In the genomic region with DNA sequence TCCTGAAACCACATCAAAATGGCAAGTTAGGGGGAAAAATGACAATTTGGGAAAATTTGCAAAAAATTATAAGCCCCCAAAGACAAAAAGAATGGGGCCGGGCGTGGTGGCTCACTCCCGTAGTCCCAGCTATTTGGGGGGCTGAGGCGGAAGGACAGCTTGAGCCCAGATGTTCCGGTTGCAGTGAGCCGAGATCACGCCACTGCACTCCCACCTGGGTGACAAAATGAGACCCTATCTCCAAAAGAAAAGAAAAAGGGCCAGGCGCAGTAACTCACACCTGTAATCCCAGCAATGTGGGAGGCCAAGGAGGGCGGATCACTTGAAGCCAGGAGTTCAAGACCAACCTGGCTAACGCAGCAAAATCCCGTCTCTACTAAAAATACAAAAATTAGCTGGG, we compare ENCODE assay signal across 15 cellular contexts. TPM values are rescaled to one million over a fixed set of nuclear protein-coding genes. Genes with fewer than 3 reads are reported as not detected.
A peak's percentile ranks its signal among the peaks of the same experiment; 100 is the strongest.
DNase-seq lines count a peak whose midpoint lies in the region; ATAC-seq and TF ChIP-seq lines count a peak whose summit lies in the region.
"Had no signal": no experiment of that assay in that cellular context is flagged by ENCODE, and none has a peak within 500 bp of the region (broad histone marks: within the 10 kb centered on the region; RNA-seq: fewer than 3 reads in every experiment).

No MANE protein-coding gene starts in this region.

- TF ChIP-seq CTCF in Caco-2 (IDR thresholded peaks at IDR 0.05; ENCODE audit: insufficient read depth in 1 of 2, low read depth in 1 of 2, low read length in 1 of 2, severe bottlenecking in 1 of 2, unreplicated experiment in 1 of 2), result no peak
- no peak for TF ChIP-seq CTCF in WTC11 (IDR thresholded peaks at IDR 0.05)
- TF ChIP-seq CTCF in nephron progenitor cell (IDR thresholded peaks at IDR 0.05), result no peak

- H3K36me3 Mint-ChIP-seq in Caco-2 (ENCODE audit: insufficient read depth, unreplicated experiment) (peaks cover 8% of the 10 kb centered on the region), WTC11 (peaks cover 13% of the 10 kb centered on the region), nephron progenitor cell (ENCODE audit: low read depth) (no peaks in the 10 kb centered on the region), T-helper 17 cell (ENCODE audit: low read depth) (no peaks in the 10 kb centered on the region)
- H3K36me3 Mint-ChIP-seq: IgD-negative memory B cell had no signal

- no peak overlapping the region for H3K23ac ChIP-seq in mesenchymal stem cell (ENCODE audit: low read length in 2 of 2)

- no peak overlapping the region for H3K4me2 ChIP-seq in mesenchymal stem cell (ENCODE audit: low read length, poor library complexity, severe bottlenecking)

- no peak overlapping the region for H3K27ac ChIP-seq in mesenchymal stem cell (ENCODE audit: low read length, poor library complexity, severe bottlenecking)

- H4K91ac ChIP-seq in mesenchymal stem cell (ENCODE audit: low read length), result no peak overlapping the region

- 0 out of 2 replicates have a peak, but pooled peaks cover 8% of the 10 kb centered on the region for H3K9me3 ChIP-seq in Caco-2
- no peaks in the 10 kb centered on the region for H3K9me3 ChIP-seq in mesenchymal stem cell (ENCODE audit: control insufficient read depth, low read length)
- H3K9me3 ChIP-seq in T-helper 17 cell (ENCODE audit: control insufficient read depth, low read length, poor library complexity, severe bottlenecking), result no peaks in the 10 kb centered on the region

- H3K4ac ChIP-seq in mesenchymal stem cell (ENCODE audit: low read depth in 1 of 2, low read length in 2 of 2), result no peak overlapping the region

- DNase-seq in Caco-2, result no peak
- peak; percentile 8 for DNase-seq in WTC11 (ENCODE audit: low spot score)
- DNase-seq in mesenchymal stem cell, result no peak
- no peak for DNase-seq in nephron progenitor cell
- no peak for DNase-seq in T-helper 17 cell
- DNase-seq in stimulated activated CD4-positive, alpha-beta T cell treated with anti-CD3 and anti-CD28 coated beads, Interleukin-4, amount 100 ng/mL, for 24 hours, result no peak
- no peak for DNase-seq in GM19240 (ENCODE audit: insufficient read length, low spot score)
- DNase-seq: CD8-positive, alpha-beta memory T cell; DMS 273 treated with DMSO at 0.1 percent for 48 hours had no signal

- H2AFZ ChIP-seq in mesenchymal stem cell (ENCODE audit: low read depth, low read length), result no peak overlapping the region

- POLR2A ChIA-PET in Caco-2 (lab: Charles Lee), result no interaction called here
- POLR2A ChIA-PET in WTC11 (lab: Charles Lee), result no interaction called here

- BruUV-seq in Caco-2 (replicated peaks; lab: Mats Ljungman, UMichigan), result no TSS peak

- H3K4me1 ChIP-seq in Caco-2 (no peaks in the 10 kb centered on the region), mesenchymal stem cell (ENCODE audit: control insufficient read depth, insufficient read depth, low read depth, low read length) (peaks cover 7% of the 10 kb centered on the region)

- intact Hi-C loops in Caco-2 (cut with micrococcal nuclease; ENCODE audit: unreplicated experiment), result no loop called here

- H2BK5ac ChIP-seq in mesenchymal stem cell (ENCODE audit: low read depth, low read length, poor library complexity, severe bottlenecking), result no peak overlapping the region

- peaks cover 7% of the 10 kb centered on the region for H3K79me1 ChIP-seq in mesenchymal stem cell (replicated peaks; ENCODE audit: low read length, poor library complexity, severe bottlenecking)

- H3K14ac ChIP-seq in mesenchymal stem cell (ENCODE audit: low read length in 2 of 2), result no peak overlapping the region

- CTCF ChIA-PET in Caco-2 (lab: Charles Lee) (no interaction called here), WTC11 (lab: Charles Lee) (no interaction called here)

- no peak for ATAC-seq in WTC11
- no peak for ATAC-seq in T-helper 17 cell

- H3K9ac ChIP-seq in mesenchymal stem cell (ENCODE audit: low read length), result peak overlapping the region; percentile 13

- H3K4me1 Mint-ChIP-seq in Caco-2 (ENCODE audit: low read depth, unreplicated experiment) (peaks cover 12% of the 10 kb centered on the region), WTC11 (peaks cover 20% of the 10 kb centered on the region), nephron progenitor cell (peaks cover 19% of the 10 kb centered on the region), T-helper 17 cell (peaks cover 27% of the 10 kb centered on the region)

- no peak overlapping the region for H2BK120ac ChIP-seq in mesenchymal stem cell (ENCODE audit: low read depth, low read length)

- H3K36me3 ChIP-seq in Caco-2 (ENCODE audit: control insufficient read depth, insufficient read depth, low read length) (no peaks in the 10 kb centered on the region), mesenchymal stem cell (ENCODE audit: control insufficient read depth in 1 of 2, insufficient read depth in 2 of 2, low read depth in 1 of 2, low read length in 2 of 2) (no peaks in the 10 kb centered on the region)
- H3K36me3 ChIP-seq: HAP-1 had no signal

- H3K4me3 ChIP-seq in Caco-2 (ENCODE audit: low read depth, low read length), result no peak overlapping the region
- no peak overlapping the region for H3K4me3 ChIP-seq in mesenchymal stem cell (ENCODE audit: insufficient read depth in 1 of 2, low read depth in 1 of 2, low read length in 2 of 2)
- H3K4me3 ChIP-seq: HAP-1 had no signal

- H4K8ac ChIP-seq in mesenchymal stem cell (ENCODE audit: low read length), result no peak overlapping the region

- H3K18ac ChIP-seq in mesenchymal stem cell (ENCODE audit: low read depth in 1 of 2, low read length in 2 of 2), result no peak overlapping the region

- H3K27me3 ChIP-seq in Caco-2 (replicated peaks; ENCODE audit: control insufficient read depth, insufficient read depth, low read length) (no peaks in the 10 kb centered on the region), mesenchymal stem cell (ENCODE audit: control insufficient read depth in 1 of 2, insufficient read depth in 1 of 2, low read length in 2 of 2) (no peaks in the 10 kb centered on the region)

- H2AK5ac ChIP-seq in mesenchymal stem cell (ENCODE audit: low read length, severe bottlenecking), result no peak overlapping the region

- peaks cover 10% of the 10 kb centered on the region for H3K9me3 Mint-ChIP-seq in Caco-2 (ENCODE audit: unreplicated experiment)
- H3K9me3 Mint-ChIP-seq in WTC11, result peaks cover 14% of the 10 kb centered on the region
- H3K9me3 Mint-ChIP-seq in nephron progenitor cell, result peaks cover 23% of the 10 kb centered on the region
- H3K9me3 Mint-ChIP-seq: CD14-positive monocyte; CD8-positive, alpha-beta memory T cell; IgD-negative memory B cell had no signal

- H3K27me3 Mint-ChIP-seq in Caco-2 (ENCODE audit: insufficient read depth, unreplicated experiment) (no peaks in the 10 kb centered on the region), WTC11 (ENCODE audit: low read depth) (peaks cover 26% of the 10 kb centered on the region), nephron progenitor cell (ENCODE audit: low read depth, poor library complexity) (peaks cover 17% of the 10 kb centered on the region), T-helper 17 cell (no peaks in the 10 kb centered on the region)

- peak overlapping the region; percentile 20 for H3K4me3 Mint-ChIP-seq in Caco-2 (ENCODE audit: unreplicated experiment)
- H3K4me3 Mint-ChIP-seq in WTC11, result no peak overlapping the region
- peak overlapping the region; percentile 17 for H3K4me3 Mint-ChIP-seq in nephron progenitor cell
- no peak overlapping the region for H3K4me3 Mint-ChIP-seq in T-helper 17 cell
- H3K4me3 Mint-ChIP-seq: CD14-positive monocyte had no signal

- WGBS in mesenchymal stem cell, result 93% methylated on average over 11 of the region's 11 CpGs

- H2BK12ac ChIP-seq in mesenchymal stem cell (ENCODE audit: low read length in 2 of 2), result no peak overlapping the region

- no peak overlapping the region for H2BK15ac ChIP-seq in mesenchymal stem cell (ENCODE audit: low read depth, poor library complexity, severe bottlenecking)

- H3K27ac Mint-ChIP-seq in Caco-2 (ENCODE audit: unreplicated experiment), result no peak overlapping the region
- H3K27ac Mint-ChIP-seq in WTC11, result no peak overlapping the region
- H3K27ac Mint-ChIP-seq in nephron progenitor cell, result no peak overlapping the region
- H3K27ac Mint-ChIP-seq in T-helper 17 cell, result no peak overlapping the region
- H3K27ac Mint-ChIP-seq: IgD-negative memory B cell had no signal

TF ChIP-seq in WTC11, 78 proteins besides CTCF, POLR2A, EP300 and RAD21:
- no peak for TF ChIP-seq ETV6 (CRISPR knock-in tag; IDR thresholded peaks at IDR 0.05)

RNA-seq across cellular contexts. Expression of gene VAMP1, which starts 2.0 kb away (rescaled TPM):
- total RNA-seq in Caco-2 (2022), result 8.4 and 9.7 TPM in 2 replicates
- 12.8 to 14.3 TPM (median 13.8 TPM) in 3 replicates for total RNA-seq in WTC11 (2021)
- polyA plus RNA-seq in mesenchymal stem cell (2013, experiment 1 of 2), result 8.0 TPM
- polyA plus RNA-seq in mesenchymal stem cell (2013, experiment 2 of 2), result 8.6 TPM
- 10 to 100 TPM; 33.1 to 38.5 TPM for total RNA-seq in T-helper 17 cell

RNA-seq across cellular contexts. Expression of gene MRPL51, which starts 20.6 kb away (rescaled TPM):
- total RNA-seq in Caco-2 (2022) (448 and 456 TPM in 2 replicates), WTC11 (2021) (285 to 290 TPM (median 288 TPM) in 3 replicates), T-helper 17 cell (10 to 100 TPM; 36.6 to 42.2 TPM)
- polyA plus RNA-seq in mesenchymal stem cell (2013, experiment 1 of 2), result 573 TPM
- 577 TPM for polyA plus RNA-seq in mesenchymal stem cell (2013, experiment 2 of 2)

RNA-seq across cellular contexts. Expression of gene TAPBPL, which starts 20.6 kb away (rescaled TPM):
- total RNA-seq in Caco-2 (2022), result 9.1 and 9.7 TPM in 2 replicates
- total RNA-seq in WTC11 (2021), result 0.98 to 1.3 TPM (median 1.1 TPM) in 3 replicates
- polyA plus RNA-seq in mesenchymal stem cell (2013, experiment 1 of 2), result 10.9 TPM
- polyA plus RNA-seq in mesenchymal stem cell (2013, experiment 2 of 2), result 10.7 TPM
- total RNA-seq in T-helper 17 cell, result 10 to 100 TPM; 19.6 to 23.1 TPM

RNA-seq across cellular contexts. Expression of gene NCAPD2, which starts 21.4 kb away (rescaled TPM):
- total RNA-seq in Caco-2 (2022) (204 and 218 TPM in 2 replicates), WTC11 (2021) (131 to 141 TPM (median 133 TPM) in 3 replicates), T-helper 17 cell (10 to 100 TPM; 16.9 to 24.3 TPM)
- polyA plus RNA-seq in mesenchymal stem cell (2013, experiment 1 of 2), result 11.7 TPM
- 11.1 TPM for polyA plus RNA-seq in mesenchymal stem cell (2013, experiment 2 of 2)

RNA-seq across cellular contexts. Expression of gene CD27, which starts 27.7 kb away (rescaled TPM):
- total RNA-seq in Caco-2 (2022), result not detected in 2 replicates
- total RNA-seq in WTC11 (2021), result 0.23 to 0.34 TPM (median 0.28 TPM) in 3 replicates
- polyA plus RNA-seq in mesenchymal stem cell (2013, experiment 1 of 2), result not detected
- polyA plus RNA-seq in mesenchymal stem cell (2013, experiment 2 of 2), result not detected
- total RNA-seq in T-helper 17 cell, result 10 to 100 TPM; 66.7 to 76.1 TPM
- total RNA-seq: A673, Daoy, HT1080 had no signal

Comparison
In these comparisons a context has a peak if more than half of its experiments do, and no peak if none do; other contexts are left out.
1. H3K4me3 Mint-ChIP-seq: peak in Caco-2 (single experiment) and nephron progenitor cell (single experiment); none in WTC11 (single experiment) and T-helper 17 cell (single experiment).